ENCODE assay signal across 9 cellular contexts in genomic region chr9:86487222-86487841, GRCh38.
DNase-seq lines count a peak whose midpoint lies in the region; ATAC-seq and TF ChIP-seq lines count a peak whose summit lies in the region.
"Had no signal": no experiment of that assay in that cellular context is flagged by ENCODE, and none has a peak within 500 bp of the region (broad histone marks: within the 10 kb centered on the region; RNA-seq: fewer than 3 reads in every experiment).

No MANE protein-coding gene starts in this region.

- H3K36me3 ChIP-seq in GM23248 (ENCODE audit: low read depth): no peaks in the 10 kb centered on the region
- H3K36me3 ChIP-seq in OCI-LY3 (replicated peaks; ENCODE audit: low read depth, low read length): no peaks in the 10 kb centered on the region
- no peaks in the 10 kb centered on the region for H3K36me3 ChIP-seq in endodermal cell (ENCODE audit: control insufficient read depth, insufficient read depth, low read length)

- no peaks in the 10 kb centered on the region for H3K27me3 Mint-ChIP-seq in endodermal cell (ENCODE audit: insufficient read depth)

- H3K36me3 Mint-ChIP-seq in endodermal cell (ENCODE audit: low read depth): no peaks in the 10 kb centered on the region

- H3K9me3 ChIP-seq in GM23248 (ENCODE audit: low read depth) (no peaks in the 10 kb centered on the region), OCI-LY3 (ENCODE audit: insufficient read depth, low read length) (no peaks in the 10 kb centered on the region), endodermal cell (ENCODE audit: control insufficient read depth, low read length) (no peaks in the 10 kb centered on the region)

- H3K27ac Mint-ChIP-seq in endodermal cell: peak overlapping the region; percentile 75
- H3K27ac Mint-ChIP-seq: dendritic cell treated with granulocyte-macrophage colony-stimulating factor and Interleukin-4, amounts not matched to agents 40 ng/mL and 50 ng/mL, for 4 days had no signal

- H3K9me3 Mint-ChIP-seq in endodermal cell: no peaks in the 10 kb centered on the region
- H3K9me3 Mint-ChIP-seq: dendritic cell treated with granulocyte-macrophage colony-stimulating factor and Interleukin-4, amounts not matched to agents 40 ng/mL and 50 ng/mL, for 4 days had no signal

- DNase-seq in AG09309 (ENCODE audit: low read depth) (peak; percentile 58), GM23248 (peak; percentile 77), endodermal cell (no peak), middle frontal gyrus (ENCODE audit: extremely low spot score, low spot score) (peak; percentile 56), DMS79 (lab: John Stamatoyannopoulos, UW) (no peak)
- DNase-seq in activated CD4-positive, alpha-beta T cell treated with anti-CD3 and anti-CD28 coated beads, Interleukin-2, amount 50 U/mL, for 4 hours: no peak

- H3K9ac ChIP-seq in GM23248 (no peak overlapping the region), OCI-LY3 (ENCODE audit: low read length) (no peak overlapping the region), endodermal cell (ENCODE audit: extremely low read depth, low read length, poor library complexity, severe bottlenecking) (no peak overlapping the region)

- peak overlapping the region; percentile 45 for H2AFZ ChIP-seq in GM23248
- H2AFZ ChIP-seq in OCI-LY3 (ENCODE audit: low read depth, low read length): no peak overlapping the region

- H4K20me1 ChIP-seq in GM23248 (ENCODE audit: insufficient read depth): no peaks in the 10 kb centered on the region
- H4K20me1 ChIP-seq in OCI-LY3 (ENCODE audit: insufficient read depth, low read length): no peaks in the 10 kb centered on the region

- no peak overlapping the region for H3K4me3 Mint-ChIP-seq in endodermal cell
- H3K4me3 Mint-ChIP-seq: dendritic cell treated with granulocyte-macrophage colony-stimulating factor and Interleukin-4, amounts not matched to agents 40 ng/mL and 50 ng/mL, for 4 days had no signal

- peaks cover 15% of the 10 kb centered on the region for H3K4me1 Mint-ChIP-seq in endodermal cell

- no peaks in the 10 kb centered on the region for H3K27me3 ChIP-seq in GM23248 (replicated peaks; ENCODE audit: insufficient read depth)
- peaks cover 15% of the 10 kb centered on the region for H3K27me3 ChIP-seq in OCI-LY3 (ENCODE audit: low read depth, low read length)
- no peaks in the 10 kb centered on the region for H3K27me3 ChIP-seq in endodermal cell (ENCODE audit: control insufficient read depth, insufficient read depth, low read length, poor library complexity, severe bottlenecking)

- H3K4me1 ChIP-seq in GM23248 (ENCODE audit: insufficient read depth) (peaks cover 5% of the 10 kb centered on the region; the same call in 1 of the 2 replicates), OCI-LY3 (ENCODE audit: low read length) (peaks cover 6% of the 10 kb centered on the region), endodermal cell (ENCODE audit: control insufficient read depth, insufficient read depth, low read length) (peaks cover 13% of the 10 kb centered on the region)

- TF ChIP-seq CTCF in AG09309 (IDR thresholded peaks at IDR 0.05; ENCODE audit: control insufficient read depth, insufficient read depth, low read depth, low read length, missing control alignments): peak; percentile 56
- TF ChIP-seq CTCF in OCI-LY3 (IDR thresholded peaks at IDR 0.05; ENCODE audit: low read depth, low read length): peak; percentile 67
- peak; percentile 89 for TF ChIP-seq CTCF in endodermal cell (conservative IDR thresholded peaks at IDR 0.05)

- in situ Hi-C loops in GM23248 (cut with MboI): loop anchor here (10.0 kb wide), 2 partner anchors 457 to 837 kb away; partner anchors contain the start of gene GAS1

- H3K27ac ChIP-seq in GM23248 (no peak overlapping the region), OCI-LY3 (ENCODE audit: low read length) (no peak overlapping the region), endodermal cell (ENCODE audit: low read depth, low read length) (no peak overlapping the region)

- ATAC-seq in HG03175 (IDR thresholded peaks at IDR 0.05; ENCODE audit: unreplicated experiment): no peak

- H3K9me2 ChIP-seq in GM23248 (ENCODE audit: insufficient read depth): no peaks in the 10 kb centered on the region

- no peaks in the 10 kb centered on the region for H3F3A ChIP-seq in GM23248 (ENCODE audit: insufficient read depth)

- no peak overlapping the region for H3K4me2 ChIP-seq in GM23248 (ENCODE audit: unreplicated experiment)
- H3K4me2 ChIP-seq in OCI-LY3 (ENCODE audit: low read length): no peak overlapping the region

- H3K79me2 ChIP-seq in GM23248 (ENCODE audit: insufficient read depth) (no peaks in the 10 kb centered on the region), OCI-LY3 (ENCODE audit: low read length) (no peaks in the 10 kb centered on the region)

- 3 to 5% methylated on average over 1 of the region's 1 CpG for WGBS in GM23248 (ENCODE audit: low coverage in 1 of 2, low lambda C conversion rate in 2 of 2, missing lambda C conversion rate in 2 of 2), 2 experiments
- WGBS in endodermal cell (ENCODE audit: insufficient coverage in 1 of 2, insufficient read length in 1 of 2), 2 experiments: 14% methylated on average over 1 of the region's 1 CpG; no CpG with 5 or more reads in 1 of the 2 experiments

- no peak overlapping the region for H3K4me3 ChIP-seq in AG09309 (ENCODE audit: control insufficient read depth, low read depth, low read length)
- no peak overlapping the region for H3K4me3 ChIP-seq in GM23248
- H3K4me3 ChIP-seq in OCI-LY3 (ENCODE audit: low read length): no peak overlapping the region
- H3K4me3 ChIP-seq in endodermal cell (ENCODE audit: low read length): no peak overlapping the region

Comparison
In these comparisons a context has a peak if more than half of its experiments do, and no peak if none do; other contexts are left out.
1. DNase-seq: peak in AG09309 (single experiment), GM23248 (single experiment) and middle frontal gyrus (single experiment); none in endodermal cell (single experiment), activated CD4-positive, alpha-beta T cell treated with anti-CD3 and anti-CD28 coated beads, Interleukin-2, amount 50 U/mL, for 4 hours (0 of 2) and DMS79 (single experiment).
2. Peak in every context shown above with its lines, with median percentiles within 50 percentile points of each other: CTCF ChIP-seq.